ENCODE assay signal across 12 cellular contexts in genomic region chr2:101985793-101986164, GRCh38. TPM values are rescaled to one million over a fixed set of nuclear protein-coding genes. Genes with fewer than 3 reads are reported as not detected.
"Had no signal": no experiment of that assay in that cellular context is flagged by ENCODE, and none has a peak within 500 bp of the region (broad histone marks: within the 10 kb centered on the region; RNA-seq: fewer than 3 reads in every experiment).

No MANE protein-coding gene starts in this region.

- DNase-seq: activated CD4-positive, alpha-beta T cell treated with anti-CD3 and anti-CD28 coated beads, Interleukin-2, amount 50 U/mL, for 4 hours; activated CD4-positive, CD25-positive, alpha-beta regulatory T cell treated with anti-CD3 and anti-CD28 coated beads, Interleukin-2, amount 50 U/mL, for 72 hours; activated gamma-delta T cell; activated T-cell treated with anti-CD3 and anti-CD28 coated beads, Interleukin-2, amount 50 U/mL, for 48 hours; effector memory CD8-positive, alpha-beta T cell; glutamatergic neuron; nephron progenitor cell; ovary; stimulated activated CD4-positive, alpha-beta T cell treated with anti-CD3 and anti-CD28 coated beads, Interleukin-4, amount 100 ng/mL, for 1 hour; stimulated activated CD8-positive, alpha-beta memory T cell treated with anti-CD3 and anti-CD28 coated beads, Interleukin-4, amount 100 ng/mL, for 48 hours; stomach had no signal

- H3K4me3 Mint-ChIP-seq: nephron progenitor cell had no signal

- ATAC-seq: effector memory CD8-positive, alpha-beta T cell had no signal

- H3K27ac Mint-ChIP-seq: effector memory CD8-positive, alpha-beta T cell; nephron progenitor cell had no signal

- H3K9me3 Mint-ChIP-seq: effector memory CD8-positive, alpha-beta T cell; nephron progenitor cell had no signal

RNA-seq across cellular contexts. Expression of gene IL1R2, which starts 6.0 kb away (rescaled TPM):
- total RNA-seq: fibroblast of villous mesenchyme had no signal
